9 cellular contexts compared by ENCODE assay signal in the genomic region with DNA sequence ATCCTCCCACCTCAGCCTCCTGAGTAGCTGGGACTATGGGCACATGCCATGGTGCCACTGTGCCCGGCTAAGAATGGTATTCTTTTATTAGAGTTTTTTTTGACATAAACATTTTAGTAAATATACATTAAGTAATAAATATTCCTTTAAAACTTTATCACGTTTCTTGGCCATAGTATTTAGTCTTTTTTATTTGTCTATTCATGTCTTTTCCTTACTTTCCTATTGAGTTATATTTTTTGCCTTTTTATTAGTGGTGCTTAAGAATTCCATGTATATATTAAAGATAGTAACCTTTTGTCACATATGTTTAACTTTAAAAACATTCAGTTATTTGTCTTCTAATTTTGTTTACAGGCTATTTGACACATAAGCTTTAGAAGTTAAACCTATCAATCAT.
"Had no signal": no experiment of that assay in that cellular context is flagged by ENCODE, and none has a peak within 500 bp of the region (broad histone marks: within the 10 kb centered on the region; RNA-seq: fewer than 3 reads in every experiment).

No MANE protein-coding gene starts in this region.

- FAIRE-seq: HepG2 had no signal

- H3K27me3 Mint-ChIP-seq: IgD-negative memory B cell had no signal

- H3K4me3 ChIP-seq: GM23248, HAP-1 had no signal

- H3K27ac ChIP-seq: GM23248, HL-60 had no signal

- H3K36me3 ChIP-seq: HAP-1 had no signal

- H3K9me3 Mint-ChIP-seq: IgD-negative memory B cell had no signal

- DNase-seq: GM23248, GOT3, H7, KBM-7 had no signal

- ATAC-seq: HCT116, HepG2 had no signal

- H3K9me3 ChIP-seq: HAP-1 had no signal

- H3K27ac Mint-ChIP-seq: IgD-negative memory B cell had no signal
